Comparison of ENCODE assay signal across 22 cellular contexts in the genomic region with DNA sequence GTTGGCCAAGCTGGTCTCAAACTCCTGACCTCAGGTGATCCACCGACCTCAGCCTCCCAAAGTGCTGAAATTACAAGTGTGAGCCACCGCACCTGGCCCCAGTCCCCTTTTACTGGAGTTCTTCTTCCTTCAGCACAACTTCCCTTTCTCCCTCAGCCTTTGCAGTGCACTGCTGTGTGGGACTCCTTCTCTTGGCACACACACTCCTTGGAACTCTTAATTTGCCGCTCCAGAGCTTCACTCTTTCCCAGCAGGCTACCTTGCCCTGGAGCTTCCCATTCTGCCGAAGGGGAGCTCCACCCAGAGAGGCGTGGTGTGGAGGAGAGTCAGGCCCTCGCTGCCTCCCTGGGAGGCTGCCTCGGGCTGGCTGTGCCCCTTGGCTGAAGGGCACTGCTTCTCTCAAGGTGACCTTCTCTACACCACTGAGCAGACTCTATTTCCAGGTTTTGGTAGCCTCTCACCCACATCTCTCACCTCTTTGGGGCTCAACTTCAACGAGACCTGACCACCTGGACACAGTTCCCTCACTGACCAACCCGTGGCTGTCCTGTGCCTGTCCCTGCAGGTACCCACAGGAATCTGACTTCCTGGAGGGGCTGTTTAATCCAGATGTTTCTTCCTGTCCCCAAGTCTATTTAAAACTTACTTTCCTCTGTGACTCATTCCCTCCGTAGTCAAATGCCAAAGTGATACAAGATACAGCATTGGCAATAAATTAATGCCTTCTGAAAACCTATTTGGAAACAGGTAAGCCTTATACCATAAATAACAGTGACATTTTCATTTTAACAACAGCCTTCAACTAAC.
"Had no signal": no experiment of that assay in that cellular context is flagged by ENCODE, and none has a peak within 500 bp of the region (broad histone marks: within the 10 kb centered on the region; RNA-seq: fewer than 3 reads in every experiment).

No MANE protein-coding gene starts in this region.

- H3K36me3 ChIP-seq: breast epithelium, gastrocnemius medialis, neutrophil, right lobe of liver, upper lobe of right lung had no signal

- H3K9me3 ChIP-seq: breast epithelium, gastrocnemius medialis, neutrophil, right lobe of liver, upper lobe of right lung had no signal

- ATAC-seq: activated CD8-positive, alpha-beta T cell treated with anti-CD3 and anti-CD28 coated beads for 36 hours; gastrocnemius medialis; natural killer cell; right lobe of liver; stimulated activated naive CD8-positive, alpha-beta T cell treated with anti-CD3 and anti-CD28 coated beads, Interleukin-15, Interleukin-2, amounts not matched to agents 100 U/mL and 50 U/mL, for 24 hours; upper lobe of right lung had no signal

- H3K4me1 ChIP-seq: breast epithelium, gastrocnemius medialis, right lobe of liver, upper lobe of right lung had no signal

- H3K4me1 Mint-ChIP-seq: activated CD4-positive, alpha-beta T cell treated with anti-CD3 and anti-CD28 coated beads, Interleukin-2, amount 10 ng/mL, durations not matched to agents 7 days and 5 days; central memory CD8-positive, alpha-beta T cell; memory B cell; natural killer cell had no signal

- H3K9me3 Mint-ChIP-seq: activated CD4-positive, alpha-beta T cell treated with anti-CD3 and anti-CD28 coated beads, Interleukin-2, amount 10 ng/mL, durations not matched to agents 7 days and 5 days; activated CD8-positive, alpha-beta T cell treated with anti-CD3 and anti-CD28 coated beads for 36 hours; activated naive CD4-positive, alpha-beta T cell treated with anti-CD3 and anti-CD28 coated beads, Interleukin-2, amount 50 U/mL, for 72 hours; activated T-helper 2 cell treated with anti-CD3 and anti-CD28 coated beads, Interferon-gamma antibody, Interleukin-2, Interleukin-4, amounts not matched to agents 10 μg/mL and 5 μg/mL and 100 μg/mL, durations not matched to agents 14 hours and 24 hours and 36 hours; central memory CD8-positive, alpha-beta T cell; memory B cell; natural killer cell had no signal

- H3K27ac Mint-ChIP-seq: activated CD4-positive, alpha-beta T cell treated with anti-CD3 and anti-CD28 coated beads, Interleukin-2, amount 10 ng/mL, durations not matched to agents 7 days and 5 days; activated CD8-positive, alpha-beta T cell treated with anti-CD3 and anti-CD28 coated beads for 36 hours; activated T-helper 2 cell treated with anti-CD3 and anti-CD28 coated beads, Interferon-gamma antibody, Interleukin-2, Interleukin-4, amounts not matched to agents 10 μg/mL and 5 μg/mL and 100 μg/mL, durations not matched to agents 14 hours and 24 hours and 36 hours; memory B cell; natural killer cell had no signal

- H3K36me3 Mint-ChIP-seq: activated naive CD4-positive, alpha-beta T cell treated with anti-CD3 and anti-CD28 coated beads, Interleukin-2, amount 50 U/mL, for 72 hours; natural killer cell had no signal

- H3K27me3 ChIP-seq: gastrocnemius medialis, neutrophil, right lobe of liver, upper lobe of right lung had no signal

- H3K27me3 Mint-ChIP-seq: memory B cell had no signal

- H3K27ac ChIP-seq: breast epithelium, gastrocnemius medialis, neutrophil, right lobe of liver, upper lobe of right lung had no signal

- DNase-seq: activated CD4-positive, alpha-beta T cell treated with anti-CD3 and anti-CD28 coated beads for 1 hour; activated CD4-positive, alpha-beta T cell treated with anti-CD3 and anti-CD28 coated beads, Interleukin-2, amount 10 ng/mL, durations not matched to agents 7 days and 5 days; activated CD8-positive, alpha-beta T cell treated with anti-CD3 and anti-CD28 coated beads for 36 hours; activated T-cell treated with anti-CD3 and anti-CD28 coated beads, Interleukin-2, amount 50 U/mL, for 48 hours; dermis blood vessel endothelial cell; effector memory CD4-positive, alpha-beta T cell; gastrocnemius medialis; hippocampal formation; kidney; natural killer cell; right lobe of liver; stimulated activated CD4-positive, alpha-beta T cell treated with anti-CD3 and anti-CD28 coated beads, Interleukin-4, amount 100 ng/mL, for 1 hour; stimulated activated naive CD8-positive, alpha-beta T cell treated with anti-CD3 and anti-CD28 coated beads, Interleukin-15, Interleukin-2, amounts not matched to agents 100 U/mL and 50 U/mL, for 24 hours; SW 1271; T-helper 2 cell; upper lobe of right lung had no signal

- H3K4me3 Mint-ChIP-seq: activated CD4-positive, alpha-beta T cell treated with anti-CD3 and anti-CD28 coated beads, Interleukin-2, amount 10 ng/mL, durations not matched to agents 7 days and 5 days; activated CD8-positive, alpha-beta T cell treated with anti-CD3 and anti-CD28 coated beads for 36 hours; central memory CD8-positive, alpha-beta T cell; memory B cell; natural killer cell had no signal

- H3K4me3 ChIP-seq: breast epithelium, gastrocnemius medialis, right lobe of liver, upper lobe of right lung had no signal
